23 cellular contexts compared by ENCODE assay signal in the genomic region with DNA sequence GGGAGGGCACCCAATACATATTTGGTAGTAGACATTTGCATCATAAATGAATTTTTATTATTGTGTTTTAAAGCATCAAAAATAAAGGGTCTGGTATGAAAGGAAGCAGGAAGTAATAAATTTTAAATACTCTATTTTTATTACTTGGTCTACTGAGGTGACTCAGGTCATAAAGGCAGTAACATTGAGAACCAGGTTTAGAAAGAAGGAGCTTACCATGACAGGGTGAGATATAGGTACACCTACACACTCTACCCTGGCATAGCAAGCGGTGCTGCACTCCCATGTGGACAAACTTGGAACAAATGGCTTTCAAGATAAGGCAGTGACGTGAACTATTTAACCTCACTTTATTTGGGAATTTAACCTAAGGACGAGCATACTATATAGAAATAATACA.
DNase-seq lines count a peak whose midpoint lies in the region; ATAC-seq and TF ChIP-seq lines count a peak whose summit lies in the region.
"Had no signal": no experiment of that assay in that cellular context is flagged by ENCODE, and none has a peak within 500 bp of the region (broad histone marks: within the 10 kb centered on the region; RNA-seq: fewer than 3 reads in every experiment).

No MANE protein-coding gene starts in this region.

- ATAC-seq in WTC11: peak; percentile 41; the same call in 1 of the 2 replicates
- no peak for ATAC-seq in SK-N-SH treated with all-trans-retinoic acid at 6 μM for 48 hours
- ATAC-seq: CD8-positive, alpha-beta T cell; GM23338 had no signal

- POLR2A ChIA-PET in WTC11 (lab: Charles Lee): no interaction called here

- no peak overlapping the region for H3K56ac ChIP-seq in mesendoderm (ENCODE audit: low read length)

- H3K27ac ChIP-seq in C4-2B: no peak overlapping the region
- no peak overlapping the region for H3K27ac ChIP-seq in mesendoderm (ENCODE audit: low read depth, low read length)
- no peak overlapping the region for H3K27ac ChIP-seq in vagina
- H3K27ac ChIP-seq: BLaER1 treated with 17β-estradiol and CSF1 and Interleukin-3, amounts not matched to agents 10 nM and 100 nM had no signal

- TF ChIP-seq POLR2A in vagina (IDR thresholded peaks at IDR 0.05): no peak

- H3K9me3 Mint-ChIP-seq in WTC11: no peaks in the 10 kb centered on the region
- H3K9me3 Mint-ChIP-seq: CD8-positive, alpha-beta T cell; GM23338; IgD-negative memory B cell had no signal

- H3K4me3 ChIP-seq in mesendoderm (ENCODE audit: low read length): no peak overlapping the region
- no peak overlapping the region for H3K4me3 ChIP-seq in vagina
- H3K4me3 ChIP-seq: BLaER1 treated with 17β-estradiol and CSF1 and Interleukin-3, amounts not matched to agents 10 nM and 100 nM; GM23338; MG63 had no signal

- no peak overlapping the region for H4K8ac ChIP-seq in mesendoderm (ENCODE audit: low read depth, low read length)

- no peak overlapping the region for H2BK15ac ChIP-seq in mesendoderm (replicated peaks; ENCODE audit: low read depth)

- no peaks in the 10 kb centered on the region for H3K27me3 Mint-ChIP-seq in WTC11 (ENCODE audit: low read depth)

- no peaks in the 10 kb centered on the region for H3K36me3 Mint-ChIP-seq in WTC11
- H3K36me3 Mint-ChIP-seq: CD8-positive, alpha-beta T cell; IgD-negative memory B cell had no signal

- WGBS in mesendoderm (ENCODE audit: extremely low coverage, insufficient coverage, low lambda C conversion rate): no CpG with 5 or more reads among the region's 3 CpGs

- intact Hi-C loops in vagina (cut with DNase I): no loop called here

- no peak overlapping the region for H2BK120ac ChIP-seq in mesendoderm (ENCODE audit: low read depth, low read length)

- H3K36me3 ChIP-seq in mesendoderm (ENCODE audit: control insufficient read depth, insufficient read depth, low read length) (no peaks in the 10 kb centered on the region), vagina (no peaks in the 10 kb centered on the region)
- H3K36me3 ChIP-seq: BLaER1 treated with 17β-estradiol and CSF1 and Interleukin-3, amounts not matched to agents 10 nM and 100 nM; MG63 had no signal

- no peak overlapping the region for H3K23ac ChIP-seq in mesendoderm (ENCODE audit: low read length)

- CTCF ChIA-PET in WTC11 (lab: Charles Lee): no interaction called here

- H3K4ac ChIP-seq in mesendoderm (ENCODE audit: low read depth, low read length): no peak overlapping the region

- H3K9me3 ChIP-seq in vagina: no peaks in the 10 kb centered on the region
- H3K9me3 ChIP-seq: BLaER1 treated with 17β-estradiol and CSF1 and Interleukin-3, amounts not matched to agents 10 nM and 100 nM; MG63 had no signal

- no peak overlapping the region for H3K4me2 ChIP-seq in mesendoderm (ENCODE audit: low read length)
- H3K4me2 ChIP-seq: BLaER1 treated with 17β-estradiol and CSF1 and Interleukin-3, amounts not matched to agents 10 nM and 100 nM; GM23338 had no signal

- no peak overlapping the region for H3K18ac ChIP-seq in mesendoderm (ENCODE audit: low read length)

- peak; percentile 34 for TF ChIP-seq CTCF in C4-2B (conservative IDR thresholded peaks at IDR 0.05)
- no peak for TF ChIP-seq CTCF in WTC11 (IDR thresholded peaks at IDR 0.05)
- TF ChIP-seq CTCF in vagina (IDR thresholded peaks at IDR 0.05): no peak

- H3K79me2 ChIP-seq in mesendoderm (ENCODE audit: control insufficient read depth, insufficient read depth, low read length): no peaks in the 10 kb centered on the region

- H3K4me3 Mint-ChIP-seq in WTC11: no peak overlapping the region
- H3K4me3 Mint-ChIP-seq: CD8-positive, alpha-beta T cell; GM23338; IgD-negative memory B cell had no signal

- no peak overlapping the region for H3K27ac Mint-ChIP-seq in WTC11
- H3K27ac Mint-ChIP-seq: CD8-positive, alpha-beta T cell; GM23338; IgD-negative memory B cell had no signal

- H2BK5ac ChIP-seq in mesendoderm (ENCODE audit: low read length): no peak overlapping the region

- H3K4me1 ChIP-seq in mesendoderm (ENCODE audit: control insufficient read depth, low read depth, low read length) (no peaks in the 10 kb centered on the region), vagina (no peaks in the 10 kb centered on the region)
- H3K4me1 ChIP-seq: BLaER1 treated with 17β-estradiol and CSF1 and Interleukin-3, amounts not matched to agents 10 nM and 100 nM had no signal

- peak; percentile 78 for DNase-seq in LoVo (ENCODE audit: low spot score)
- no peak for DNase-seq in WTC11 (ENCODE audit: low spot score)
- peak; percentile 35 for DNase-seq in mesendoderm
- DNase-seq in NCI-H2196 treated with DMSO at 0.1 percent for 48 hours (lab: John Stamatoyannopoulos, UW; ENCODE audit: unreplicated experiment): no peak
- DNase-seq in NCI-H187 (lab: John Stamatoyannopoulos, UW): no peak
- no peak for DNase-seq in vagina (ENCODE audit: extremely low spot score in 2 of 2)
- DNase-seq: CD8-positive, alpha-beta T cell; GDM1; HCEC 1CT; MG63; NCI-H1048; NCI-H1417 treated with DMSO at 0.1 percent for 48 hours; NCI-H187 treated with DMSO at 0.1 percent for 48 hours; NCI-H2107; NCI-H510A; NCI-H82; SHP77; SW 1271 had no signal

- H4K5ac ChIP-seq in mesendoderm (ENCODE audit: low read length): no peak overlapping the region

- no peaks in the 10 kb centered on the region for H3K27me3 ChIP-seq in mesendoderm (ENCODE audit: insufficient read depth, low read length, poor library complexity)
- H3K27me3 ChIP-seq in vagina: no peaks in the 10 kb centered on the region
- H3K27me3 ChIP-seq: BLaER1 treated with 17β-estradiol and CSF1 and Interleukin-3, amounts not matched to agents 10 nM and 100 nM; MG63 had no signal

- H3K79me1 ChIP-seq in mesendoderm (ENCODE audit: low read length): no peaks in the 10 kb centered on the region

- H2AK5ac ChIP-seq in mesendoderm (ENCODE audit: low read length): no peak overlapping the region

- H3K9ac ChIP-seq in mesendoderm (ENCODE audit: low read length): no peak overlapping the region
- H3K9ac ChIP-seq: BLaER1 treated with 17β-estradiol and CSF1 and Interleukin-3, amounts not matched to agents 10 nM and 100 nM had no signal

- peaks cover 7% of the 10 kb centered on the region for H3K4me1 Mint-ChIP-seq in WTC11
- H3K4me1 Mint-ChIP-seq: IgD-negative memory B cell had no signal

TF ChIP-seq in WTC11, 78 proteins besides CTCF, POLR2A, EP300 and RAD21 (continues in another document):
- TF ChIP-seq, protein P1, sequence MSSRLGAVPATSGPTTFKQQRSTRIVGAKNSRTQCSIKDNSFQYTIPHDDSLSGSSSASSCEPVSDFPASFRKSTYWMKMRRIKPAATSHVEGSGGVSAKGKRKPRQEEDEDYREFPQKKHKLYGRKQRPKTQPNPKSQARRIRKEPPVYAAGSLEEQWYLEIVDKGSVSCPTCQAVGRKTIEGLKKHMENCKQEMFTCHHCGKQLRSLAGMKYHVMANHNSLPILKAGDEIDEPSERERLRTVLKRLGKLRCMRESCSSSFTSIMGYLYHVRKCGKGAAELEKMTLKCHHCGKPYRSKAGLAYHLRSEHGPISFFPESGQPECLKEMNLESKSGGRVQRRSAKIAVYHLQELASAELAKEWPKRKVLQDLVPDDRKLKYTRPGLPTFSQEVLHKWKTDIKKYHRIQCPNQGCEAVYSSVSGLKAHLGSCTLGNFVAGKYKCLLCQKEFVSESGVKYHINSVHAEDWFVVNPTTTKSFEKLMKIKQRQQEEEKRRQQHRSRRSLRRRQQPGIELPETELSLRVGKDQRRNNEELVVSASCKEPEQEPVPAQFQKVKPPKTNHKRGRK (CRISPR knock-in tag; IDR thresholded peaks at IDR 0.05; ENCODE audit: borderline replicate concordance): no peak
- TF ChIP-seq, protein P2, sequence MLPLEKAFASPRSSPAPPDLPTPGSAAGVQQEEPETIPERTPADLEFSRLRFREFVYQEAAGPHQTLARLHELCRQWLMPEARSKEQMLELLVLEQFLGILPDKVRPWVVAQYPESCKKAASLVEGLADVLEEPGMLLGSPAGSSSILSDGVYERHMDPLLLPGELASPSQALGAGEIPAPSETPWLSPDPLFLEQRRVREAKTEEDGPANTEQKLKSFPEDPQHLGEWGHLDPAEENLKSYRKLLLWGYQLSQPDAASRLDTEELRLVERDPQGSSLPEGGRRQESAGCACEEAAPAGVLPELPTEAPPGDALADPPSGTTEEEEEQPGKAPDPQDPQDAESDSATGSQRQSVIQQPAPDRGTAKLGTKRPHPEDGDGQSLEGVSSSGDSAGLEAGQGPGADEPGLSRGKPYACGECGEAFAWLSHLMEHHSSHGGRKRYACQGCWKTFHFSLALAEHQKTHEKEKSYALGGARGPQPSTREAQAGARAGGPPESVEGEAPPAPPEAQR (CRISPR knock-in tag; IDR thresholded peaks at IDR 0.05): no peak
- TF ChIP-seq ZNF263 (CRISPR knock-in tag; IDR thresholded peaks at IDR 0.05; ENCODE audit: low read depth) (no peak), TEAD1 (CRISPR knock-in tag; IDR thresholded peaks at IDR 0.05) (no peak)

TF ChIP-seq in SK-N-SH treated with all-trans-retinoic acid at 6 μM for 48 hours, 23 proteins besides CTCF, POLR2A, EP300 and RAD21 (continues in another document):
- no peak for TF ChIP-seq BACH2 (CRISPR knock-in tag; IDR thresholded peaks at IDR 0.05; ENCODE audit: borderline replicate concordance)
- TF ChIP-seq PPARA (CRISPR knock-in tag; IDR thresholded peaks at IDR 0.05; ENCODE audit: borderline replicate concordance): no peak
- TF ChIP-seq, protein P3, sequence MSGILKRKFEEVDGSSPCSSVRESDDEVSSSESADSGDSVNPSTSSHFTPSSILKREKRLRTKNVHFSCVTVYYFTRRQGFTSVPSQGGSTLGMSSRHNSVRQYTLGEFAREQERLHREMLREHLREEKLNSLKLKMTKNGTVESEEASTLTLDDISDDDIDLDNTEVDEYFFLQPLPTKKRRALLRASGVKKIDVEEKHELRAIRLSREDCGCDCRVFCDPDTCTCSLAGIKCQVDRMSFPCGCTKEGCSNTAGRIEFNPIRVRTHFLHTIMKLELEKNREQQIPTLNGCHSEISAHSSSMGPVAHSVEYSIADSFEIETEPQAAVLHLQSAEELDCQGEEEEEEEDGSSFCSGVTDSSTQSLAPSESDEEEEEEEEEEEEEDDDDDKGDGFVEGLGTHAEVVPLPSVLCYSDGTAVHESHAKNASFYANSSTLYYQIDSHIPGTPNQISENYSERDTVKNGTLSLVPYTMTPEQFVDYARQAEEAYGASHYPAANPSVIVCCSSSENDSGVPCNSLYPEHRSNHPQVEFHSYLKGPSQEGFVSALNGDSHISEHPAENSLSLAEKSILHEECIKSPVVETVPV (CRISPR knock-in tag; IDR thresholded peaks at IDR 0.05): no peak

Comparison
In these comparisons a context has a peak if more than half of its experiments do, and no peak if none do; other contexts are left out.
1. DNase-seq: peak in LoVo (single experiment) and mesendoderm (single experiment); none in WTC11 (single experiment), NCI-H2196 treated with DMSO at 0.1 percent for 48 hours (single experiment), NCI-H187 (0 of 2) and vagina (0 of 2).